Comparison of ENCODE assay signal across 21 cellular contexts in genomic region chr5:1366514-1366913, GRCh38. TPM values are rescaled to one million over a fixed set of nuclear protein-coding genes. Genes with fewer than 3 reads are reported as not detected.
DNase-seq lines count a peak whose midpoint lies in the region; ATAC-seq, FAIRE-seq and TF ChIP-seq lines count a peak whose summit lies in the region.
"Had no signal": no experiment of that assay in that cellular context is flagged by ENCODE, and none has a peak within 500 bp of the region (broad histone marks: within the 10 kb centered on the region; RNA-seq: fewer than 3 reads in every experiment).

No MANE protein-coding gene starts in this region.

- H3K27ac ChIP-seq in DOHH2 (ENCODE audit: low read depth, low read length): peak overlapping the region; percentile 11; the same call in 1 of the 2 replicates
- no peak overlapping the region for H3K27ac ChIP-seq in K562 (ENCODE audit: extremely low read depth, low read depth, low read length)
- H3K27ac ChIP-seq: A549, gastroesophageal sphincter, upper lobe of left lung had no signal

- CTCF ChIA-PET in K562 (lab: Yijun Ruan, JAX; ENCODE audit: low intra/inter-chr PET ratio): no interaction called here

- FAIRE-seq in K562 (lab: Jason Lieb, UNC): peak; percentile 15
- FAIRE-seq: A549 had no signal

- POLR2A ChIA-PET in K562 (lab: Yijun Ruan, JAX): no interaction called here

- peak overlapping the region; percentile 84 for H2AFZ ChIP-seq in K562 (ENCODE audit: low read depth, low read length)

- H3K4me1 ChIP-seq in DOHH2 (ENCODE audit: control insufficient read depth, low read length): peaks cover 33% of the 10 kb centered on the region
- H3K4me1 ChIP-seq in K562 (replicated peaks in 1 of 2; ENCODE audit: control insufficient read depth in 2 of 2, insufficient read depth in 2 of 2, low read length in 2 of 2): no peaks in the 10 kb centered on the region; a peak in 1 of 5 replicates
- no peaks in the 10 kb centered on the region for H3K4me1 ChIP-seq in BE2C
- H3K4me1 ChIP-seq: A549, gastroesophageal sphincter, upper lobe of left lung had no signal

- TF ChIP-seq CTCF in DOHH2 (IDR thresholded peaks at IDR 0.05; ENCODE audit: low read depth, low read length, poor library complexity, severe bottlenecking): no peak
- TF ChIP-seq CTCF in K562 (IDR thresholded peaks at IDR 0.05 in 2 of 3, conservative IDR thresholded peaks at IDR 0.05 in 1 of 3; ENCODE audit: insufficient read depth in 2 of 3, low read depth in 1 of 3, low read length in 3 of 3): no peak
- no peak for TF ChIP-seq CTCF in BE2C (IDR thresholded peaks at IDR 0.05; ENCODE audit: low read depth, low read length)

- no peak for TF ChIP-seq EP300 in K562 (IDR thresholded peaks at IDR 0.05; ENCODE audit: low read length)

- no peaks in the 10 kb centered on the region for H3K9me1 ChIP-seq in K562 (ENCODE audit: control insufficient read depth, insufficient read depth, low read length)

- TF ChIP-seq POLR2A in K562 (conservative IDR thresholded peaks at IDR 0.05): no peak

- no TSS peak for BruUV-seq in K562 (replicated peaks; lab: Mats Ljungman, UMichigan)

- H3K9me2 ChIP-seq in DOHH2 (replicated peaks; ENCODE audit: control insufficient read depth, low read length): no peaks in the 10 kb centered on the region

- in situ Hi-C loops in K562 (cut with MboI): no loop called here

- H3K4me2 ChIP-seq in DOHH2 (ENCODE audit: low read length) (peak overlapping the region; percentile 62), K562 (ENCODE audit: insufficient read depth, low read length) (0 out of 2 replicates have a peak overlapping the region, but pooled peaks have one; percentile 61)
- H3K4me2 ChIP-seq: A549 had no signal

- H3K36me3 ChIP-seq in DOHH2 (ENCODE audit: control insufficient read depth, low read length) (no peaks in the 10 kb centered on the region), K562 (ENCODE audit: control insufficient read depth, insufficient read depth, low read length) (no peaks in the 10 kb centered on the region), BE2C (no peaks in the 10 kb centered on the region)
- H3K36me3 ChIP-seq: gastroesophageal sphincter, upper lobe of left lung had no signal

- TF ChIP-seq RAD21 in K562 (CRISPR knock-in tag; conservative IDR thresholded peaks at IDR 0.05 in 1 of 2, IDR thresholded peaks at IDR 0.05 in 1 of 2): no peak

- H3K9me3 ChIP-seq in DOHH2 (ENCODE audit: control insufficient read depth, insufficient read depth, low read length) (no peaks in the 10 kb centered on the region), K562 (replicated peaks; ENCODE audit: control insufficient read depth, insufficient read depth, low read depth, low read length) (no peaks in the 10 kb centered on the region), BE2C (no peaks in the 10 kb centered on the region)
- H3K9me3 ChIP-seq: A549, gastroesophageal sphincter, upper lobe of left lung had no signal

- intact Hi-C loops in K562 (cut with micrococcal nuclease): no loop called here

- H3K4me3 ChIP-seq in DOHH2 (ENCODE audit: low read length) (peak overlapping the region; percentile 52), K562 (no peak overlapping the region), BE2C (ENCODE audit: low read depth, low read length) (no peak overlapping the region)
- H3K4me3 ChIP-seq: A549, gastroesophageal sphincter, upper lobe of left lung had no signal

- H3K79me2 ChIP-seq in DOHH2 (ENCODE audit: control insufficient read depth, low read length) (no peaks in the 10 kb centered on the region), K562 (ENCODE audit: control insufficient read depth, insufficient read depth, low read length) (no peaks in the 10 kb centered on the region)

- H4K20me1 ChIP-seq in DOHH2 (ENCODE audit: control insufficient read depth, insufficient read depth, low read depth, low read length): no peaks in the 10 kb centered on the region
- H4K20me1 ChIP-seq in K562 (replicated peaks; ENCODE audit: control insufficient read depth, insufficient read depth, low read length): peaks cover 3% of the 10 kb centered on the region

- ATAC-seq in GM19324 (IDR thresholded peaks at IDR 0.05; ENCODE audit: low FRiP score, unreplicated experiment): peak; percentile 54
- peak; percentile 48 for ATAC-seq in HG03342 (IDR thresholded peaks at IDR 0.05; ENCODE audit: unreplicated experiment)
- ATAC-seq in K562: no peak
- ATAC-seq: A549; activated CD8-positive, alpha-beta T cell treated with anti-CD3 and anti-CD28 coated beads, Interleukin-2, amount 10 ng/mL, durations not matched to agents 7 days and 5 days; gastroesophageal sphincter; left lobe of liver; stimulated activated naive CD8-positive, alpha-beta T cell treated with anti-CD3 and anti-CD28 coated beads, Interleukin-15, amount 100 ng/mL, for 72 hours had no signal

- no peaks in the 10 kb centered on the region for H3F3A ChIP-seq in DOHH2 (ENCODE audit: control insufficient read depth, insufficient read depth)

- WGBS in K562 (ENCODE audit: insufficient coverage, low coverage, missing lambda C conversion rate): 31% methylated on average over 14 of the region's 14 CpGs

- H3K9ac ChIP-seq in K562 (ENCODE audit: insufficient read depth in 1 of 2, low read depth in 2 of 2, low read length in 2 of 2): no peak overlapping the region

- no peak for DNase-seq in K562 (ENCODE audit: extremely low read depth in 1 of 4, low spot score in 3 of 4)
- DNase-seq in activated CD4-positive, alpha-beta T cell treated with anti-CD3 and anti-CD28 coated beads, Interleukin-2, amount 50 U/mL, for 1 hour: no peak
- no peak for DNase-seq in BE2C
- no peak for DNase-seq in DMS53 treated with DMSO at 0.1 percent for 48 hours (lab: John Stamatoyannopoulos, UW; ENCODE audit: unreplicated experiment)
- DNase-seq in HCEC 1CT: no peak
- DNase-seq: activated CD8-positive, alpha-beta T cell treated with anti-CD3 and anti-CD28 coated beads, Interleukin-2, amount 10 ng/mL, durations not matched to agents 7 days and 5 days; activated naive CD8-positive, alpha-beta T cell treated with anti-CD3 and anti-CD28 coated beads, Interleukin-2, amount 10 ng/mL, durations not matched to agents 7 days and 5 days; CD4-positive, alpha-beta T cell; cortex of kidney; NCI-H146; NCI-H345; retina; stimulated activated naive CD8-positive, alpha-beta T cell treated with anti-CD3 and anti-CD28 coated beads, Interleukin-15, amount 100 ng/mL, for 72 hours; T-helper 1 cell; upper lobe of left lung had no signal

- H3K27me3 ChIP-seq in DOHH2 (ENCODE audit: control insufficient read depth, low read length) (peaks cover 27% of the 10 kb centered on the region), K562 (ENCODE audit: control insufficient read depth in 2 of 2, insufficient read depth in 2 of 2, low read length in 2 of 2) (peaks cover 69 to 77% of the 10 kb centered on the region in 2 experiments), BE2C (peaks cover 79% of the 10 kb centered on the region)
- H3K27me3 ChIP-seq: upper lobe of left lung had no signal

TF ChIP-seq in K562, 482 proteins besides CTCF, POLR2A, EP300 and RAD21 (continues in another document):
- TF ChIP-seq PHB2 (IDR thresholded peaks at IDR 0.05; ENCODE audit: low read depth) (no peak), ARID4B (CRISPR knock-in tag; IDR thresholded peaks at IDR 0.05) (no peak), ELF2 (CRISPR knock-in tag; IDR thresholded peaks at IDR 0.05) (no peak)

RNA-seq across cellular contexts. Expression of gene CLPTM1L, which starts 21.6 kb away (rescaled TPM):
- total RNA-seq in K562 (2011; cell fraction: chromatin; rRNA removed; ENCODE audit: low replicate concordance): 215 and 519 TPM in 2 replicates
- total RNA-seq in K562 (2011; cell fraction: nucleolus; rRNA removed): 574 and 584 TPM in 2 replicates
- 409 and 456 TPM in 2 replicates for total RNA-seq in K562 (2011; cell fraction: nucleoplasm; rRNA removed)
- 217 and 249 TPM in 2 replicates for total RNA-seq in K562 (2014; rRNA removed)
- 132 and 136 TPM in 2 replicates for total RNA-seq in K562 (2014; rRNA removed; fragmentation: Illumina TruSeq; extraction: Trizol)
- total RNA-seq in K562 (2015; rRNA removed; fragmentation: Illumina TruSeq; extraction: Trizol): 177 and 179 TPM in 2 replicates
- 145 and 152 TPM in 2 replicates for total RNA-seq in K562 (2021)
- 130 and 184 TPM in 2 replicates for polyA plus RNA-seq in K562 (2011; rRNA removed)
- polyA plus RNA-seq in K562 (2011; cell fraction: cytosol; rRNA removed): 150 and 221 TPM in 2 replicates
- 196 and 245 TPM in 2 replicates for polyA plus RNA-seq in K562 (2011; cell fraction: nucleus; rRNA removed)
- 110 and 155 TPM in 2 replicates for polyA plus RNA-seq in K562 (2012)
- polyA plus RNA-seq in K562 (2014; fragmentation: Illumina TruSeq; extraction: Trizol): 198 and 213 TPM in 2 replicates
- polyA plus RNA-seq in K562 (2014; fragmentation: Nextera tagmentation; extraction: Ambion mirVana): 10 to 100 TPM in 1 of 2 experiments, 1 to 10 TPM in 1; 3.5 to 14.1 TPM
- polyA plus RNA-seq in K562 (2014; rRNA removed): 180 and 181 TPM in 2 replicates
- polyA minus RNA-seq in K562 (2011; rRNA and poly(A)+ RNA removed): 112 and 228 TPM in 2 replicates
- polyA minus RNA-seq in K562 (2011; cell fraction: cytosol; rRNA and poly(A)+ RNA removed): 74.7 and 93.6 TPM in 2 replicates
- polyA minus RNA-seq in K562 (2011; cell fraction: nucleus; rRNA and poly(A)+ RNA removed): 73.0 and 82.1 TPM in 2 replicates
- 240 TPM for polyA plus RNA-seq in BE2C (2012; ENCODE audit: insufficient read depth, insufficient read length, low read depth)
